17 cellular contexts compared by ENCODE assay signal in genomic region chr5:137630216-137630971, GRCh38.
DNase-seq lines count a peak whose midpoint lies in the region; ATAC-seq and TF ChIP-seq lines count a peak whose summit lies in the region.
"Had no signal": no experiment of that assay in that cellular context is flagged by ENCODE, and none has a peak within 500 bp of the region (broad histone marks: within the 10 kb centered on the region; RNA-seq: fewer than 3 reads in every experiment).

No MANE protein-coding gene starts in this region.

- no peak overlapping the region for H3K4me2 ChIP-seq in IMR-90 (ENCODE audit: low read depth, low read length)
- peak overlapping the region; percentile 58 for H3K4me2 ChIP-seq in smooth muscle cell
- H3K4me2 ChIP-seq in MM.1S (ENCODE audit: low read depth, low read length), result no peak overlapping the region
- H3K4me2 ChIP-seq: KMS-11 had no signal

- no peaks in the 10 kb centered on the region for H3K9me3 Mint-ChIP-seq in endodermal cell
- H3K9me3 Mint-ChIP-seq: CD4-positive, CD25-positive, alpha-beta regulatory T cell; central memory CD8-positive, alpha-beta T cell had no signal

- CTCF ChIA-PET in IMR-90 (lab: Yijun Ruan, JAX), result interaction anchor here (0.6 to 2.5 kb wide), 8 partner anchors 9 to 119 kb away, joined by 3 to 30 read pairs (median 4); no protein-coding TSS in a partner anchor

- H3K14ac ChIP-seq in IMR-90 (replicated peaks; ENCODE audit: low read depth, low read length), result no peak overlapping the region

- no peak overlapping the region for H3K27ac ChIP-seq in IMR-90 (ENCODE audit: insufficient read depth, low read length)
- H3K27ac ChIP-seq in endodermal cell (ENCODE audit: low read depth, low read length), result no peak overlapping the region
- H3K27ac ChIP-seq in iPS-20b (ENCODE audit: low read length), result no peak overlapping the region
- peak overlapping the region; percentile 68 for H3K27ac ChIP-seq in smooth muscle cell (ENCODE audit: low read depth)
- no peak overlapping the region for H3K27ac ChIP-seq in ovary
- no peak overlapping the region for H3K27ac ChIP-seq in MM.1S (ENCODE audit: low read length)
- no peak overlapping the region for H3K27ac ChIP-seq in sigmoid colon
- H3K27ac ChIP-seq: hepatocyte, KMS-11, suprapubic skin had no signal

- no peak for TF ChIP-seq EP300 in ovary (IDR thresholded peaks at IDR 0.05)
- no peak for TF ChIP-seq EP300 in sigmoid colon (IDR thresholded peaks at IDR 0.05)

- H3K79me2 ChIP-seq in smooth muscle cell (ENCODE audit: low read depth), result no peaks in the 10 kb centered on the region
- H3K79me2 ChIP-seq in MM.1S (ENCODE audit: low read length), result no peaks in the 10 kb centered on the region
- H3K79me2 ChIP-seq: hepatocyte had no signal

- ATAC-seq in IMR-90 (ENCODE audit: low read depth) (no peak), HG02938 (IDR thresholded peaks at IDR 0.05; ENCODE audit: unreplicated experiment) (no peak)

- no peaks in the 10 kb centered on the region for H3K9me1 ChIP-seq in IMR-90 (ENCODE audit: insufficient read depth, low read length)

- no peak overlapping the region for H3K18ac ChIP-seq in IMR-90 (ENCODE audit: low read depth, low read length)

- H3K4me3 ChIP-seq in IMR-90 (ENCODE audit: insufficient read depth, low read depth, low read length) (no peak overlapping the region), endodermal cell (ENCODE audit: low read length) (no peak overlapping the region), iPS-20b (ENCODE audit: low read length) (peak overlapping the region; percentile 38; the same call in 1 of the 2 replicates), smooth muscle cell (no peak overlapping the region), ovary (no peak overlapping the region), MM.1S (ENCODE audit: low read length) (no peak overlapping the region), sigmoid colon (no peak overlapping the region)
- H3K4me3 ChIP-seq: GM12878, hepatocyte, suprapubic skin had no signal

- H3K56ac ChIP-seq in IMR-90 (ENCODE audit: extremely low read depth, insufficient read depth, low read length), result no peak overlapping the region

- no peak overlapping the region for H2BK20ac ChIP-seq in IMR-90 (ENCODE audit: low read depth, low read length)

- H3K4me1 Mint-ChIP-seq in endodermal cell, result peaks cover 16% of the 10 kb centered on the region
- H3K4me1 Mint-ChIP-seq: CD4-positive, CD25-positive, alpha-beta regulatory T cell; central memory CD8-positive, alpha-beta T cell had no signal

- H3K9me2 ChIP-seq in MM.1S (replicated peaks; ENCODE audit: insufficient read depth, low read length), result no peaks in the 10 kb centered on the region

- H3K4ac ChIP-seq in IMR-90 (ENCODE audit: low read depth, low read length), result no peak overlapping the region

- no TSS peak for BruUV-seq in IMR-90 (replicated peaks; lab: Mats Ljungman, UMichigan)

- TF ChIP-seq RAD21 in IMR-90 (IDR thresholded peaks at IDR 0.05; ENCODE audit: low read length), result no peak

- no peak overlapping the region for H2BK15ac ChIP-seq in IMR-90 (ENCODE audit: low read depth, low read length)

- no peak overlapping the region for H3K9ac ChIP-seq in IMR-90 (ENCODE audit: low read depth, low read length)
- no peak overlapping the region for H3K9ac ChIP-seq in endodermal cell (ENCODE audit: extremely low read depth, low read length, poor library complexity, severe bottlenecking)
- H3K9ac ChIP-seq in iPS-20b (ENCODE audit: low read depth, low read length), result 0 out of 2 replicates have a peak overlapping the region, but pooled peaks have one; percentile 36
- H3K9ac ChIP-seq in smooth muscle cell (ENCODE audit: low read depth), result peak overlapping the region; percentile 27
- H3K9ac ChIP-seq in MM.1S (ENCODE audit: low read length), result no peak overlapping the region
- H3K9ac ChIP-seq: KMS-11 had no signal

- H3K27me3 ChIP-seq in IMR-90 (ENCODE audit: control insufficient read depth, insufficient read depth, low read length) (no peaks in the 10 kb centered on the region), endodermal cell (ENCODE audit: control insufficient read depth, insufficient read depth, low read length, poor library complexity, severe bottlenecking) (no peaks in the 10 kb centered on the region), iPS-20b (ENCODE audit: insufficient read depth, low read length) (no peaks in the 10 kb centered on the region), smooth muscle cell (ENCODE audit: low read depth) (no peaks in the 10 kb centered on the region), ovary (no peaks in the 10 kb centered on the region), MM.1S (replicated peaks; ENCODE audit: insufficient read depth, low read length) (no peaks in the 10 kb centered on the region), sigmoid colon (no peaks in the 10 kb centered on the region)
- H3K27me3 ChIP-seq: hepatocyte, suprapubic skin had no signal

- no peak overlapping the region for H4K5ac ChIP-seq in IMR-90 (ENCODE audit: low read depth, low read length)

- POLR2A ChIA-PET in IMR-90 (lab: Charles Lee; ENCODE audit: unreplicated experiment), result no interaction called here

- TF ChIP-seq CTCF in IMR-90 (conservative IDR thresholded peaks at IDR 0.05; ENCODE audit: low read depth, low read length), result no peak
- no peak for TF ChIP-seq CTCF in endodermal cell (conservative IDR thresholded peaks at IDR 0.05)
- TF ChIP-seq CTCF in smooth muscle cell (IDR thresholded peaks at IDR 0.05; ENCODE audit: borderline replicate concordance, insufficient read depth, poor library complexity, severe bottlenecking), result no peak
- TF ChIP-seq CTCF in ovary (IDR thresholded peaks at IDR 0.05), result no peak
- no peak for TF ChIP-seq CTCF in MM.1S (IDR thresholded peaks at IDR 0.05; ENCODE audit: low read length)
- no peak for TF ChIP-seq CTCF in sigmoid colon (IDR thresholded peaks at IDR 0.05)

- dilution Hi-C loops in IMR-90 (cut with HindIII; ENCODE audit: low sequenced_read_pairs, unreplicated experiment), result no loop called here

- intact Hi-C loops in IMR-90 (cut with micrococcal nuclease) (no loop called here), ovary (cut with DNase I) (loop anchor here in 1 of 4 donors (2.0 kb wide), 1 partner anchor 110 kb away; no protein-coding TSS in a partner anchor), sigmoid colon (cut with DNase I) (no loop called here)

- H3K9me3 ChIP-seq in IMR-90 (ENCODE audit: control insufficient read depth, insufficient read depth, low read length), result no peaks in the 10 kb centered on the region
- no peaks in the 10 kb centered on the region for H3K9me3 ChIP-seq in endodermal cell (ENCODE audit: control insufficient read depth, low read length)
- no peaks in the 10 kb centered on the region for H3K9me3 ChIP-seq in iPS-20b (ENCODE audit: insufficient read depth, low read depth, low read length)
- no peaks in the 10 kb centered on the region for H3K9me3 ChIP-seq in smooth muscle cell (replicated peaks; ENCODE audit: low read depth)
- no peaks in the 10 kb centered on the region for H3K9me3 ChIP-seq in ovary
- no peaks in the 10 kb centered on the region for H3K9me3 ChIP-seq in MM.1S (replicated peaks; ENCODE audit: insufficient read depth, low read length)
- no peaks in the 10 kb centered on the region for H3K9me3 ChIP-seq in sigmoid colon
- H3K9me3 ChIP-seq: suprapubic skin had no signal

- no peaks in the 10 kb centered on the region for H4K20me1 ChIP-seq in IMR-90 (ENCODE audit: insufficient read depth, low read length)
- no peaks in the 10 kb centered on the region for H4K20me1 ChIP-seq in smooth muscle cell (ENCODE audit: low read depth)
- no peaks in the 10 kb centered on the region for H4K20me1 ChIP-seq in MM.1S (ENCODE audit: insufficient read depth, low read length)

- H4K91ac ChIP-seq in IMR-90 (ENCODE audit: insufficient read depth, low read depth, low read length), result no peak overlapping the region

- no peak overlapping the region for H3K4me3 Mint-ChIP-seq in endodermal cell
- H3K4me3 Mint-ChIP-seq: central memory CD8-positive, alpha-beta T cell had no signal

- no peak overlapping the region for H4K8ac ChIP-seq in IMR-90 (ENCODE audit: low read depth in 2 of 2, low read length in 2 of 2)

- in situ Hi-C loops in IMR-90 (cut with MboI; ENCODE audit: low sequenced_read_pairs), result loop anchor here (25.0 kb wide), 2 partner anchors 432 to 507 kb away; partner anchors contain the start of gene NME5

- 100% methylated on average over 2 of the region's 10 CpGs; no CpG with 5 or more reads in 1 of the 2 experiments for WGBS in IMR-90 (ENCODE audit: extremely low coverage in 2 of 2, insufficient read length in 1 of 2), 2 experiments
- 72 to 79% methylated on average over 8 to 9 of the region's 10 CpGs for WGBS in endodermal cell (ENCODE audit: insufficient coverage in 1 of 2, insufficient read length in 1 of 2), 2 experiments
- 63% methylated on average over 10 of the region's 10 CpGs for WGBS in smooth muscle cell (ENCODE audit: low lambda C conversion rate)
- 67 to 73% (median 70%) methylated on average over 10 of the region's 10 CpGs for WGBS in ovary, 3 donors
- WGBS in sigmoid colon, 2 donors, result 85 to 89% methylated on average over 10 of the region's 10 CpGs

- H3K36me3 ChIP-seq in IMR-90 (ENCODE audit: control insufficient read depth, insufficient read depth, low read length) (no peaks in the 10 kb centered on the region), endodermal cell (ENCODE audit: control insufficient read depth, insufficient read depth, low read length) (no peaks in the 10 kb centered on the region), iPS-20b (ENCODE audit: insufficient read depth, low read depth, low read length) (no peaks in the 10 kb centered on the region; the same call in 1 of the 2 replicates), smooth muscle cell (ENCODE audit: low read depth) (no peaks in the 10 kb centered on the region), ovary (no peaks in the 10 kb centered on the region), MM.1S (replicated peaks; ENCODE audit: insufficient read depth, low read length) (no peaks in the 10 kb centered on the region), sigmoid colon (no peaks in the 10 kb centered on the region)
- H3K36me3 ChIP-seq: suprapubic skin had no signal

- H2BK5ac ChIP-seq in IMR-90 (ENCODE audit: low read depth, low read length, poor library complexity, severe bottlenecking), result no peak overlapping the region

- no peak overlapping the region for H3K23ac ChIP-seq in IMR-90 (ENCODE audit: low read depth, low read length)

- peak overlapping the region; percentile 19 for H3K27ac Mint-ChIP-seq in endodermal cell

- DNase-seq in IMR-90, result no peak
- peak; percentile 60 for DNase-seq in endodermal cell
- DNase-seq in smooth muscle cell (lab: John Stamatoyannopoulos, UW; ENCODE audit: unreplicated experiment), result no peak
- DNase-seq in ovary, result no peak
- no peak for DNase-seq in MM.1S
- DNase-seq in sigmoid colon, result no peak
- DNase-seq: amniotic stem cell; kidney; NK-92 treated with Interleukin-12 subunit alpha and Interleukin-12 subunit beta, amount 100 ng/mL, for 24 hours had no signal

- H3K36me3 Mint-ChIP-seq in endodermal cell (ENCODE audit: low read depth), result peaks cover 10% of the 10 kb centered on the region

- H3K4me1 ChIP-seq in IMR-90 (ENCODE audit: control insufficient read depth, insufficient read depth, low read length) (no peaks in the 10 kb centered on the region; the same call in 1 of the 2 replicates), endodermal cell (ENCODE audit: control insufficient read depth, insufficient read depth, low read length) (peaks cover 3% of the 10 kb centered on the region), iPS-20b (ENCODE audit: insufficient read depth, low read length) (peaks cover 7% of the 10 kb centered on the region; the same call in 1 of the 2 replicates), smooth muscle cell (ENCODE audit: low read depth) (peaks cover 17% of the 10 kb centered on the region), ovary (ENCODE audit: insufficient read depth) (peaks cover 8% of the 10 kb centered on the region), MM.1S (ENCODE audit: low read length) (no peaks in the 10 kb centered on the region), sigmoid colon (peaks cover 0 to 4% (median 0%) of the 10 kb centered on the region in 4 donors)

- H2AK5ac ChIP-seq in IMR-90 (ENCODE audit: low read depth, low read length), result no peak overlapping the region

- TF ChIP-seq POLR2A in IMR-90 (IDR thresholded peaks at IDR 0.05; ENCODE audit: low read depth, low read length) (no peak), ovary (IDR thresholded peaks at IDR 0.05) (no peak), sigmoid colon (IDR thresholded peaks at IDR 0.05) (no peak)

- no peaks in the 10 kb centered on the region for H3K27me3 Mint-ChIP-seq in endodermal cell (ENCODE audit: insufficient read depth)
- H3K27me3 Mint-ChIP-seq: CD4-positive, CD25-positive, alpha-beta regulatory T cell; central memory CD8-positive, alpha-beta T cell had no signal

- H2BK120ac ChIP-seq in IMR-90 (ENCODE audit: low read depth, low read length), result no peak overlapping the region

- no peak overlapping the region for H2AFZ ChIP-seq in IMR-90 (replicated peaks; ENCODE audit: low read length, poor library complexity)
- H2AFZ ChIP-seq in smooth muscle cell (ENCODE audit: low read depth), result peak overlapping the region; percentile 39
- H2AFZ ChIP-seq in MM.1S (ENCODE audit: low read length), result no peak overlapping the region
- H2AFZ ChIP-seq: hepatocyte had no signal

- peak overlapping the region; percentile 16 for H2AK9ac ChIP-seq in IMR-90 (replicated peaks; ENCODE audit: low read depth, low read length, poor library complexity)

- no peaks in the 10 kb centered on the region for H3K79me1 ChIP-seq in IMR-90 (ENCODE audit: low read depth in 1 of 2, low read length in 2 of 2)

- H3F3A ChIP-seq in smooth muscle cell (ENCODE audit: low read depth) (no peaks in the 10 kb centered on the region), MM.1S (ENCODE audit: insufficient read depth, low read length) (no peaks in the 10 kb centered on the region)

Comparison
In these comparisons a context has a peak if more than half of its experiments do, and no peak if none do; other contexts are left out.
1. H3K9ac ChIP-seq: peak in iPS-20b (single experiment) and smooth muscle cell (single experiment); none in IMR-90 (single experiment), endodermal cell (single experiment) and MM.1S (single experiment).